In the genomic region with DNA sequence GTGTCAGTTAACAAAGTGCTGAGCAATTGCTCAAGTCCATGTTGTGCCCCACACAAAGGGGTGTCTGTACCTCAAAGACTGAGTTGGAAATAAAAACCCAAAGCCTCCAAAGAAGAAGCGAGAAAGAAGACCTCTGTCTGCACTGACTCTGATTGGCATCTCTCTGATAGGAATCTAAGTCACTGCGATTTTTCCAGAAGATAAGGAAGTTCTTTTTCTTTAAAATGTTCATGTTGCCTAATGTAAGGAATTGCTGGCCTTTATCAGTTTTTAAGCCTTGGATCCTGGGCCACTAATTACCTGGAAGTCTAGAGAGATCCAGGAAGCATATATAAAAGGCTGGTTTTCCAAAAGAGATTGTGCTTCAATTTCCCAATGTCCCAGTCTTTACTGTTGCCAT, we compare ENCODE assay signal across 40 cellular contexts. TPM values are rescaled to one million over a fixed set of nuclear protein-coding genes. Genes with fewer than 3 reads are reported as not detected.
"Had no signal": no experiment of that assay in that cellular context is flagged by ENCODE, and none has a peak within 500 bp of the region (broad histone marks: within the 10 kb centered on the region; RNA-seq: fewer than 3 reads in every experiment).

No MANE protein-coding gene starts in this region.

- H3K4me1 Mint-ChIP-seq: activated naive CD4-positive, alpha-beta T cell treated with anti-CD3 and anti-CD28 coated beads, Interleukin-2, amount 10 ng/mL, durations not matched to agents 7 days and 5 days; activated naive CD4-positive, alpha-beta T cell treated with anti-CD3 and anti-CD28 coated beads, Interleukin-2, amount 50 U/mL, for 24 hours; activated naive CD8-positive, alpha-beta T cell treated with anti-CD3 and anti-CD28 coated beads for 36 hours; activated naive CD8-positive, alpha-beta T cell treated with anti-CD3 and anti-CD28 coated beads, Interleukin-2, amount 10 ng/mL, durations not matched to agents 7 days and 5 days; activated naive CD8-positive, alpha-beta T cell treated with anti-CD3 and anti-CD28 coated beads, Interleukin-2, amount 50 U/mL, for 24 hours; brain; central memory CD8-positive, alpha-beta T cell had no signal

- H3K36me3 ChIP-seq: adrenal gland, ascending aorta, brain microvascular endothelial cell, breast epithelium, cardiac muscle cell had no signal

- ATAC-seq: activated naive CD4-positive, alpha-beta T cell treated with anti-CD3 and anti-CD28 coated beads, Interleukin-2, amount 50 U/mL, for 72 hours; activated naive CD8-positive, alpha-beta T cell treated with anti-CD3 and anti-CD28 coated beads, Interleukin-2, amount 50 U/mL, for 24 hours; activated T-cell treated with anti-CD3 and anti-CD28 coated beads, Interleukin-2, amount 50 U/mL, for 4 hours; activated T-cell treated with anti-CD3 and anti-CD28 coated beads, Interleukin-2, amount 50 U/mL, for 72 hours; activated T-helper 17 cell treated with anti-CD3 and anti-CD28 coated beads, Interleukin-2, amount 50 U/mL, for 72 hours; body of pancreas had no signal

- DNase-seq: activated effector memory CD4-positive, alpha-beta T cell treated with anti-CD3 and anti-CD28 coated beads, Interleukin-2, amount 50 U/mL, for 16 hours; activated effector memory CD4-positive, alpha-beta T cell treated with Interleukin-2 at 50 U/mL for 16 hours; activated gamma-delta T cell; activated gamma-delta T cell treated with Interleukin-2 at 50 U/mL for 16 hours; activated naive CD4-positive, alpha-beta T cell; activated naive CD4-positive, alpha-beta T cell treated with anti-CD3 and anti-CD28 coated beads for 36 hours; activated naive CD4-positive, alpha-beta T cell treated with anti-CD3 and anti-CD28 coated beads, Interleukin-2, amount 10 ng/mL, durations not matched to agents 7 days and 5 days; activated naive CD4-positive, alpha-beta T cell treated with anti-CD3 and anti-CD28 coated beads, Interleukin-2, amount 50 U/mL, for 16 hours; activated naive CD4-positive, alpha-beta T cell treated with Interleukin-2 at 50 U/mL for 16 hours; activated naive CD8-positive, alpha-beta T cell treated with anti-CD3 and anti-CD28 coated beads for 36 hours; activated naive CD8-positive, alpha-beta T cell treated with anti-CD3 and anti-CD28 coated beads, Interleukin-2, amount 10 ng/mL, durations not matched to agents 7 days and 5 days; activated naive CD8-positive, alpha-beta T cell treated with anti-CD3 and anti-CD28 coated beads, Interleukin-2, amount 50 U/mL, for 24 hours; activated T-cell treated with anti-CD3 and anti-CD28 coated beads, Interleukin-2, amount 50 U/mL, for 1 hour; activated T-cell treated with anti-CD3 and anti-CD28 coated beads, Interleukin-2, amount 50 U/mL, for 24 hours; activated T-cell treated with anti-CD3 and anti-CD28 coated beads, Interleukin-2, amount 50 U/mL, for 4 hours; activated T-cell treated with anti-CD3 and anti-CD28 coated beads, Interleukin-2, amount 50 U/mL, for 48 hours; activated T-cell treated with anti-CD3 and anti-CD28 coated beads, Interleukin-2, amount 50 U/mL, for 72 hours; adrenal gland; amniotic stem cell; amygdala; anterior cingulate cortex; aorta; body of pancreas; brain microvascular endothelial cell; caudate nucleus; central memory CD4-positive, alpha-beta T cell; cerebellar nuclear complex had no signal

- H3K27ac ChIP-seq: adrenal gland, ascending aorta, body of pancreas, brain microvascular endothelial cell, breast epithelium, cardiac muscle cell had no signal

- H3K36me3 Mint-ChIP-seq: activated naive CD4-positive, alpha-beta T cell treated with anti-CD3 and anti-CD28 coated beads, Interleukin-2, amount 10 ng/mL, durations not matched to agents 7 days and 5 days; activated naive CD4-positive, alpha-beta T cell treated with anti-CD3 and anti-CD28 coated beads, Interleukin-2, amount 50 U/mL, for 24 hours; activated naive CD4-positive, alpha-beta T cell treated with anti-CD3 and anti-CD28 coated beads, Interleukin-2, amount 50 U/mL, for 72 hours; activated naive CD8-positive, alpha-beta T cell; activated naive CD8-positive, alpha-beta T cell treated with anti-CD3 and anti-CD28 coated beads for 36 hours; activated naive CD8-positive, alpha-beta T cell treated with anti-CD3 and anti-CD28 coated beads, Interleukin-2, amount 10 ng/mL, durations not matched to agents 7 days and 5 days; brain had no signal

- H3K27me3 Mint-ChIP-seq: activated naive CD8-positive, alpha-beta T cell treated with anti-CD3 and anti-CD28 coated beads, Interleukin-2, amount 10 ng/mL, durations not matched to agents 7 days and 5 days had no signal

- H3K27ac Mint-ChIP-seq: activated naive CD4-positive, alpha-beta T cell treated with anti-CD3 and anti-CD28 coated beads for 36 hours; activated naive CD4-positive, alpha-beta T cell treated with anti-CD3 and anti-CD28 coated beads, Interleukin-2, amount 10 ng/mL, durations not matched to agents 7 days and 5 days; activated naive CD4-positive, alpha-beta T cell treated with anti-CD3 and anti-CD28 coated beads, Interleukin-2, amount 50 U/mL, for 24 hours; activated naive CD4-positive, alpha-beta T cell treated with anti-CD3 and anti-CD28 coated beads, Interleukin-2, amount 50 U/mL, for 72 hours; activated naive CD8-positive, alpha-beta T cell; activated naive CD8-positive, alpha-beta T cell treated with anti-CD3 and anti-CD28 coated beads for 36 hours; activated naive CD8-positive, alpha-beta T cell treated with anti-CD3 and anti-CD28 coated beads, Interleukin-2, amount 10 ng/mL, durations not matched to agents 7 days and 5 days; activated naive CD8-positive, alpha-beta T cell treated with anti-CD3 and anti-CD28 coated beads, Interleukin-2, amount 50 U/mL, for 24 hours; activated T-cell treated with anti-CD3 and anti-CD28 coated beads, Interleukin-2, amount 50 U/mL, for 24 hours; activated T-cell treated with anti-CD3 and anti-CD28 coated beads, Interleukin-2, amount 50 U/mL, for 72 hours; activated T-helper 1 cell treated with anti-CD3 and anti-CD28 coated beads, Interleukin-12 subunit alpha, Interleukin-12 subunit beta, Interleukin-2, Interleukin-4 antibody, amounts not matched to agents 30 ng/mL and 10 ng/mL and 1 ng/mL, durations not matched to agents 14 hours and 24 hours and 36 hours; activated T-helper 17 cell treated with anti-CD3 and anti-CD28 coated beads, Interleukin-2, amount 50 U/mL, for 72 hours; activated T-helper 2 cell treated with anti-CD3 and anti-CD28 coated beads, Interferon-gamma antibody, Interleukin-2, Interleukin-4, amounts not matched to agents 10 μg/mL and 5 μg/mL and 100 μg/mL, durations not matched to agents 14 hours and 24 hours and 36 hours; brain had no signal

- H3K4me3 Mint-ChIP-seq: activated naive CD4-positive, alpha-beta T cell treated with anti-CD3 and anti-CD28 coated beads for 36 hours; activated naive CD4-positive, alpha-beta T cell treated with anti-CD3 and anti-CD28 coated beads, Interleukin-2, amount 10 ng/mL, durations not matched to agents 7 days and 5 days; activated naive CD4-positive, alpha-beta T cell treated with anti-CD3 and anti-CD28 coated beads, Interleukin-2, amount 50 U/mL, for 24 hours; activated naive CD8-positive, alpha-beta T cell; activated naive CD8-positive, alpha-beta T cell treated with anti-CD3 and anti-CD28 coated beads for 36 hours; activated naive CD8-positive, alpha-beta T cell treated with anti-CD3 and anti-CD28 coated beads, Interleukin-2, amount 10 ng/mL, durations not matched to agents 7 days and 5 days; activated naive CD8-positive, alpha-beta T cell treated with anti-CD3 and anti-CD28 coated beads, Interleukin-2, amount 50 U/mL, for 24 hours; activated T-cell treated with anti-CD3 and anti-CD28 coated beads, Interleukin-2, amount 50 U/mL, for 24 hours; activated T-cell treated with anti-CD3 and anti-CD28 coated beads, Interleukin-2, amount 50 U/mL, for 4 hours; activated T-cell treated with anti-CD3 and anti-CD28 coated beads, Interleukin-2, amount 50 U/mL, for 72 hours; activated T-helper 1 cell treated with anti-CD3 and anti-CD28 coated beads, Interleukin-12 subunit alpha, Interleukin-12 subunit beta, Interleukin-2, Interleukin-4 antibody, amounts not matched to agents 30 ng/mL and 10 ng/mL and 1 ng/mL, durations not matched to agents 14 hours and 24 hours and 36 hours; activated T-helper 17 cell treated with anti-CD3 and anti-CD28 coated beads, Interleukin-2, amount 50 U/mL, for 72 hours; brain; central memory CD8-positive, alpha-beta T cell had no signal

- H3K27me3 ChIP-seq: adrenal gland, ascending aorta, body of pancreas, brain microvascular endothelial cell, breast epithelium, cardiac muscle cell had no signal

- H3K9me3 ChIP-seq: adrenal gland, ascending aorta, body of pancreas, breast epithelium had no signal

- H3K9me3 Mint-ChIP-seq: activated naive CD4-positive, alpha-beta T cell treated with anti-CD3 and anti-CD28 coated beads for 36 hours; activated naive CD4-positive, alpha-beta T cell treated with anti-CD3 and anti-CD28 coated beads, Interleukin-2, amount 10 ng/mL, durations not matched to agents 7 days and 5 days; activated naive CD4-positive, alpha-beta T cell treated with anti-CD3 and anti-CD28 coated beads, Interleukin-2, amount 50 U/mL, for 24 hours; activated naive CD4-positive, alpha-beta T cell treated with anti-CD3 and anti-CD28 coated beads, Interleukin-2, amount 50 U/mL, for 72 hours; activated naive CD8-positive, alpha-beta T cell treated with anti-CD3 and anti-CD28 coated beads for 36 hours; activated naive CD8-positive, alpha-beta T cell treated with anti-CD3 and anti-CD28 coated beads, Interleukin-2, amount 10 ng/mL, durations not matched to agents 7 days and 5 days; activated naive CD8-positive, alpha-beta T cell treated with anti-CD3 and anti-CD28 coated beads, Interleukin-2, amount 50 U/mL, for 24 hours; activated T-cell treated with anti-CD3 and anti-CD28 coated beads, Interleukin-2, amount 50 U/mL, for 24 hours; activated T-cell treated with anti-CD3 and anti-CD28 coated beads, Interleukin-2, amount 50 U/mL, for 4 hours; activated T-cell treated with anti-CD3 and anti-CD28 coated beads, Interleukin-2, amount 50 U/mL, for 72 hours; activated T-helper 1 cell treated with anti-CD3 and anti-CD28 coated beads, Interleukin-12 subunit alpha, Interleukin-12 subunit beta, Interleukin-2, Interleukin-4 antibody, amounts not matched to agents 30 ng/mL and 10 ng/mL and 1 ng/mL, durations not matched to agents 14 hours and 24 hours and 36 hours; activated T-helper 17 cell treated with anti-CD3 and anti-CD28 coated beads, Interleukin-2, amount 50 U/mL, for 72 hours; activated T-helper 2 cell treated with anti-CD3 and anti-CD28 coated beads, Interferon-gamma antibody, Interleukin-2, Interleukin-4, amounts not matched to agents 10 μg/mL and 5 μg/mL and 100 μg/mL, durations not matched to agents 14 hours and 24 hours and 36 hours; brain; central memory CD8-positive, alpha-beta T cell had no signal

- H3K4me1 ChIP-seq: adrenal gland, ascending aorta, body of pancreas, breast epithelium had no signal

- H3K4me3 ChIP-seq: adrenal gland, ascending aorta, body of pancreas, breast epithelium, cardiac muscle cell had no signal

- FAIRE-seq: astrocyte, bronchial epithelial cell had no signal

RNA-seq across cellular contexts. Expression of gene MET, which starts 24.1 kb away (rescaled TPM):
- total RNA-seq: activated naive CD8-positive, alpha-beta T cell treated with anti-CD3 and anti-CD28 coated beads, Interleukin-2, amount 10 ng/mL, durations not matched to agents 7 days and 5 days had no signal
